In the genomic region with DNA sequence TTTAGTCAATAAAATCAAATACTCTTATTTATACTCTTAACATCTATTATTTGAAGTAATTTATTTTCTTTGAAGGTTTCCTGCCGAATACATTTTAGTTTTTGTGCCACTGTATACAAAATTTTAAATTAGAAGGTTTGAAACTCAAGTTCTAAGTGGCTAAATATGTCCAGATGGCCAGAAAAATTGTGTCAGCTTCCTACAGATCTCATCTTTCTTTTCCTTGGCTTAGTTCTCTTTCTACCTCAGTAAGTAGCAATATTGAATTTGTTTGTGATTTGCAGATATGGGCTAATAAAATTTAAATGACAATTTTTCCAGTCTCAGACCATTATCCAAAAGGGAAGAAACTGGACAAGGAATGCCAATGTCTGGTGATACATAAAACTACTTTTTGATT, we compare ENCODE assay signal across 26 cellular contexts.
"Had no signal": no experiment of that assay in that cellular context is flagged by ENCODE, and none has a peak within 500 bp of the region (broad histone marks: within the 10 kb centered on the region; RNA-seq: fewer than 3 reads in every experiment).

No MANE protein-coding gene starts in this region.

- H3K27me3 ChIP-seq: stomach, suprapubic skin, testis, thyroid gland, tibial artery, tibial nerve, transverse colon, upper lobe of left lung, upper lobe of right lung, uterus, vagina had no signal

- H3K9me3 ChIP-seq: stomach, suprapubic skin, testis, thoracic aorta, thyroid gland, tibial artery, tibial nerve, transverse colon, upper lobe of left lung, upper lobe of right lung, uterus, vagina had no signal

- H3K36me3 ChIP-seq: stomach, suprapubic skin, thoracic aorta, thyroid gland, tibial artery, tibial nerve, transverse colon, upper lobe of left lung, upper lobe of right lung, uterus, vagina had no signal

- H3K4me3 ChIP-seq: stomach, suprapubic skin, testis, thoracic aorta, thyroid gland, tibial artery, tibial nerve, transverse colon, upper lobe of left lung, upper lobe of right lung, uterus, vagina had no signal

- DNase-seq: stimulated activated CD4-positive, alpha-beta T cell treated with anti-CD3 and anti-CD28 coated beads, Interleukin-2, amount 100 ng/mL, for 48 hours; stimulated activated CD4-positive, alpha-beta T cell treated with anti-CD3 and anti-CD28 coated beads, Interleukin-4, amount 100 ng/mL, for 1 hour; stimulated activated CD4-positive, alpha-beta T cell treated with anti-CD3 and anti-CD28 coated beads, Interleukin-4, amount 100 ng/mL, for 24 hours; stimulated activated CD4-positive, alpha-beta T cell treated with anti-CD3 and anti-CD28 coated beads, Interleukin-4, amount 100 ng/mL, for 4 hours; stimulated activated CD8-positive, alpha-beta memory T cell treated with anti-CD3 and anti-CD28 coated beads, Interleukin-4, amount 100 ng/mL, for 48 hours; stimulated activated naive B cell treated with anti-CD40 and anti-IgM and Interleukin-4, amounts not matched to agents 10 μg/mL and 1 μg/mL and 100 μg/mL, for 72 hours; stimulated activated naive CD4-positive, alpha-beta T cell; stimulated activated naive CD4-positive, alpha-beta T cell treated with Interleukin-2 at 50 U/mL for 16 hours; stimulated activated naive CD8-positive, alpha-beta T cell treated with anti-CD3 and anti-CD28 coated beads, Interleukin-15, amount 100 ng/mL, for 72 hours; stimulated activated naive CD8-positive, alpha-beta T cell treated with anti-CD3 and anti-CD28 coated beads, Interleukin-15, Interleukin-2, amounts not matched to agents 100 U/mL and 50 U/mL, for 24 hours; stomach; substantia nigra; testis; thyroid gland; tibial artery; transverse colon; trophoblast cell; upper lobe of left lung; upper lobe of right lung; uterus had no signal

- ATAC-seq: stimulated activated effector memory CD8-positive, alpha-beta T cell treated with anti-CD3 and anti-CD28 coated beads, Interleukin-12 subunit alpha, Interleukin-12 subunit beta, amount 100 ng/mL, for 72 hours; stimulated activated memory B cell treated with anti-CD40 and anti-IgM and Interleukin-4, amounts not matched to agents 10 μg/mL and 1 μg/mL and 100 μg/mL, for 72 hours; stimulated activated naive B cell treated with anti-CD40 and anti-IgM and Interleukin-4, amounts not matched to agents 10 μg/mL and 1 μg/mL and 100 μg/mL, for 72 hours; stimulated activated naive CD8-positive, alpha-beta T cell treated with anti-CD3 and anti-CD28 coated beads, Interleukin-15, amount 100 ng/mL, for 72 hours; stimulated activated naive CD8-positive, alpha-beta T cell treated with anti-CD3 and anti-CD28 coated beads, Interleukin-15, Interleukin-2, amounts not matched to agents 100 U/mL and 50 U/mL, for 24 hours; upper lobe of right lung had no signal

- H3K4me1 ChIP-seq: stomach, suprapubic skin, testis, thyroid gland, tibial artery, tibial nerve, upper lobe of left lung, upper lobe of right lung, uterus, vagina had no signal

- H3K27ac ChIP-seq: stomach, suprapubic skin, testis, thoracic aorta, thyroid gland, tibial artery, tibial nerve, transverse colon, upper lobe of left lung, upper lobe of right lung, uterus, vagina had no signal
